ENCODE assay signal across 25 cellular contexts in the genomic region with DNA sequence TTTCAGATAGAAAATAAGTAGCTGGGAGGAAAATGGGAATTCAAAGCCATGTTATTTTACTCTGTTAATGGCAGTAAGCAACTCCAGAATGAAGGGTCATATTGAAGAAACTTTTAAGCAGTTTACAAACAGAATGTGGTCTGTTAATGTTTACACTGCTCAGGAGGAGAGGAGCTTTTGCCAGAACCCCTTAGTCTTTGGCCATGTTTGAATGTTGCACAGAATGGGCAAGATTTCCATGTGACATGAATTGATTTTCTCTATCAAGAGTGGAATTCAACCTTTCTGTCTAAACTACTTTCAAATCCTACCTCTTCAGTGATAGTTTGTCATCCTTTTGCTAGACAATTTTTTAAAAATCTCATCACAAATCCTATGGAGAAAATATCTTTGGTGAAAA.
"Had no signal": no experiment of that assay in that cellular context is flagged by ENCODE, and none has a peak within 500 bp of the region (broad histone marks: within the 10 kb centered on the region; RNA-seq: fewer than 3 reads in every experiment).

No MANE protein-coding gene starts in this region.

- DNase-seq: colonic mucosa; cortex of kidney; effector CD8-positive, alpha-beta T cell; effector memory CD8-positive, alpha-beta T cell; endodermal cell; erythroblast; esophagus squamous epithelium; foreskin fibroblast; foreskin melanocyte; gastrocnemius medialis; glutamatergic neuron; head of caudate nucleus; heart right ventricle; hippocampal formation; left cardiac atrium; left ventricle myocardium inferior; lower lobe of right lung; mesenchymal stem cell; mucosa of descending colon; naive B cell had no signal

- H3K27ac ChIP-seq: colonic mucosa, epithelial cell of prostate, esophagus squamous epithelium, gastrocnemius medialis, heart right ventricle, left ventricle myocardium inferior, lower lobe of right lung had no signal

- H3K4me1 ChIP-seq: colonic mucosa, esophagus squamous epithelium, gastrocnemius medialis, heart right ventricle, left ventricle myocardium inferior, lower lobe of right lung had no signal

- ATAC-seq: effector memory CD8-positive, alpha-beta T cell; esophagus mucosa; gastrocnemius medialis; heart right ventricle; left cardiac atrium; lower lobe of right lung; mucosa of descending colon had no signal

- FAIRE-seq: endometrium, islet of Langerhans, keratinocyte had no signal

- H3K36me3 ChIP-seq: colonic mucosa, esophagus squamous epithelium, gastrocnemius medialis, left ventricle myocardium inferior, lower lobe of right lung had no signal

- H3K4me3 ChIP-seq: colonic mucosa, esophagus squamous epithelium, gastrocnemius medialis, heart right ventricle, left ventricle myocardium inferior, lower lobe of right lung, mucosa of descending colon had no signal

- H3K27me3 ChIP-seq: colonic mucosa, esophagus squamous epithelium, gastrocnemius medialis had no signal

- H3K9me3 ChIP-seq: colonic mucosa, esophagus squamous epithelium, gastrocnemius medialis, heart right ventricle, left ventricle myocardium inferior, lower lobe of right lung, mucosa of descending colon had no signal
